ENCODE assay signal across 1 cellular context in genomic region chr2:46878886-46879285, GRCh38.
A peak's percentile ranks its signal among the peaks of the same experiment; 100 is the strongest.
TF ChIP-seq lines count a peak whose summit lies in the region.

No MANE protein-coding gene starts in this region.

TF ChIP-seq in HepG2, 621 proteins besides CTCF, POLR2A, EP300 and RAD21 (continued from another document):
- TF ChIP-seq HIC2 (CRISPR knock-in tag; IDR thresholded peaks at IDR 0.05; ENCODE audit: low read depth) (no peak), ZBTB37 (CRISPR knock-in tag; IDR thresholded peaks at IDR 0.05) (no peak), TEAD2 (CRISPR knock-in tag; IDR thresholded peaks at IDR 0.05) (no peak), ZNF768 (CRISPR knock-in tag; IDR thresholded peaks at IDR 0.05) (peak; percentile 73; the same call in 1 of the 2 replicates), ZFX (CRISPR knock-in tag; IDR thresholded peaks at IDR 0.05; ENCODE audit: low read depth) (0 out of 2 replicates have a peak, but pooled peaks have one; percentile 28), ZNF687 (CRISPR knock-in tag; IDR thresholded peaks at IDR 0.05) (peak; percentile 36), THAP7 (CRISPR knock-in tag; IDR thresholded peaks at IDR 0.05) (no peak), CHCHD3 (CRISPR knock-in tag; IDR thresholded peaks at IDR 0.05) (0 out of 2 replicates have a peak, but pooled peaks have one; percentile 3), MAFG (CRISPR knock-in tag; IDR thresholded peaks at IDR 0.05) (no peak), SUZ12 (IDR thresholded peaks at IDR 0.05; ENCODE audit: low read depth, low read length) (no peak), ZNF710 (CRISPR knock-in tag; IDR thresholded peaks at IDR 0.05; ENCODE audit: borderline replicate concordance) (no peak), ZNF547 (CRISPR knock-in tag; IDR thresholded peaks at IDR 0.05) (no peak), ARID4A (CRISPR knock-in tag; IDR thresholded peaks at IDR 0.05; ENCODE audit: borderline replicate concordance) (0 out of 2 replicates have a peak, but pooled peaks have one; percentile 1), ZNF616 (CRISPR knock-in tag; IDR thresholded peaks at IDR 0.05; ENCODE audit: low read depth) (no peak), HCFC1 (IDR thresholded peaks at IDR 0.05; ENCODE audit: low read depth, low read length) (no peak), ZSCAN31 (CRISPR knock-in tag; IDR thresholded peaks at IDR 0.05; ENCODE audit: low read depth) (no peak), XRCC5 (optimal IDR thresholded peaks at IDR 0.05; ENCODE audit: low read length) (peak; percentile 25), MEIS2 (CRISPR knock-in tag; IDR thresholded peaks at IDR 0.05) (no peak), ZBTB40 (IDR thresholded peaks at IDR 0.05) (no peak), ZBTB40 (CRISPR knock-in tag; IDR thresholded peaks at IDR 0.05) (no peak), ZZZ3 (CRISPR knock-in tag; IDR thresholded peaks at IDR 0.05; ENCODE audit: borderline replicate concordance) (no peak), REL (CRISPR knock-in tag; conservative IDR thresholded peaks at IDR 0.05) (0 out of 2 replicates have a peak, but pooled peaks have one; percentile 13), ZNF569 (CRISPR knock-in tag; IDR thresholded peaks at IDR 0.05; ENCODE audit: borderline replicate concordance) (no peak), ZNF816 (CRISPR knock-in tag; IDR thresholded peaks at IDR 0.05; ENCODE audit: borderline replicate concordance) (no peak), RXRA (CRISPR knock-in tag; IDR thresholded peaks at IDR 0.05) (0 out of 2 replicates have a peak, but pooled peaks have one; percentile 17), HNRNPL (IDR thresholded peaks at IDR 0.05; ENCODE audit: low read depth, low read length) (0 out of 2 replicates have a peak, but pooled peaks have one; percentile 30), ATAD3A (CRISPR knock-in tag; IDR thresholded peaks at IDR 0.05) (no peak), SMYD3 (CRISPR knock-in tag; IDR thresholded peaks at IDR 0.05) (no peak), SNAPC2 (CRISPR knock-in tag; IDR thresholded peaks at IDR 0.05) (no peak)
